1 cellular context compared by ENCODE assay signal in genomic region chr13:20019033-20019432, GRCh38.
TF ChIP-seq lines count a peak whose summit lies in the region.

No MANE protein-coding gene starts in this region.

TF ChIP-seq in GM23338, 12 proteins besides CTCF, POLR2A, EP300 and RAD21 (continued from another document):
- TF ChIP-seq ZNF462 (CRISPR knock-in tag; IDR thresholded peaks at IDR 0.05) (no peak), EZH2 (IDR thresholded peaks at IDR 0.05; ENCODE audit: low read depth, unreplicated experiment) (no peak), POLR2AphosphoS5 (IDR thresholded peaks at IDR 0.05; ENCODE audit: low read depth) (no peak)
